ENCODE assay signal across 9 cellular contexts in genomic region chr10:86958831-86959736, GRCh38. TPM values are rescaled to one million over a fixed set of nuclear protein-coding genes. Genes with fewer than 3 reads are reported as not detected.
DNase-seq lines count a peak whose midpoint lies in the region; ATAC-seq and TF ChIP-seq lines count a peak whose summit lies in the region.
"Had no signal": no experiment of that assay in that cellular context is flagged by ENCODE, and none has a peak within 500 bp of the region (broad histone marks: within the 10 kb centered on the region; RNA-seq: fewer than 3 reads in every experiment).

No MANE protein-coding gene starts in this region.

- H3K4me1 Mint-ChIP-seq in glutamatergic neuron (ENCODE audit: low read depth, unreplicated experiment) = peaks cover 21% of the 10 kb centered on the region
- H3K4me1 Mint-ChIP-seq in activated naive CD8-positive, alpha-beta T cell treated with anti-CD3 and anti-CD28 coated beads for 36 hours = no peaks in the 10 kb centered on the region

- no peaks in the 10 kb centered on the region for H3K27me3 ChIP-seq in psoas muscle (ENCODE audit: insufficient read depth in 3 of 3, low read length in 2 of 3)

- intact Hi-C loops in psoas muscle (cut with DNase I) = no loop called here

- ATAC-seq in psoas muscle = peak; percentile 35 to 52 (median 46)

- H3K36me3 Mint-ChIP-seq in glutamatergic neuron (ENCODE audit: unreplicated experiment) = no peaks in the 10 kb centered on the region
- no peaks in the 10 kb centered on the region for H3K36me3 Mint-ChIP-seq in activated naive CD8-positive, alpha-beta T cell treated with anti-CD3 and anti-CD28 coated beads for 36 hours

- POLR2A ChIA-PET in GM10248 (lab: Yijun Ruan, JAX) = no interaction called here

- H3K4me1 ChIP-seq in psoas muscle = no peaks in the 10 kb centered on the region

- CTCF ChIA-PET in GM10248 (lab: Yijun Ruan, JAX) = interaction anchor here (1.6 to 15.9 kb wide), 4 partner anchors 9 to 59 kb away, joined by 3 to 238 read pairs (median 17); partner anchors contain the start of gene ADIRF

- TF ChIP-seq CTCF in glutamatergic neuron (IDR thresholded peaks at IDR 0.05; ENCODE audit: partially characterized antibody, unreplicated experiment) = no peak
- no peak for TF ChIP-seq CTCF in psoas muscle (IDR thresholded peaks at IDR 0.05)
- no peak for TF ChIP-seq CTCF in GM10248 (IDR thresholded peaks at IDR 0.05; ENCODE audit: control extremely low read depth, extremely low read depth, low read depth, missing control alignments)

- peaks cover 13% of the 10 kb centered on the region for H3K9me3 Mint-ChIP-seq in glutamatergic neuron (ENCODE audit: unreplicated experiment)
- H3K9me3 Mint-ChIP-seq in activated naive CD8-positive, alpha-beta T cell treated with anti-CD3 and anti-CD28 coated beads for 36 hours = no peaks in the 10 kb centered on the region

- peak overlapping the region; percentile 65 for H3K27ac ChIP-seq in psoas muscle

- peak overlapping the region; percentile 59 for H3K4me3 ChIP-seq in psoas muscle

- peak overlapping the region; percentile 92 for H3K4me3 Mint-ChIP-seq in glutamatergic neuron (ENCODE audit: unreplicated experiment)
- H3K4me3 Mint-ChIP-seq in activated naive CD8-positive, alpha-beta T cell treated with anti-CD3 and anti-CD28 coated beads for 36 hours = no peak overlapping the region

- no peaks in the 10 kb centered on the region for H3K36me3 ChIP-seq in psoas muscle (ENCODE audit: insufficient read depth in 1 of 2, low read depth in 1 of 2)

- DNase-seq in GM03348 (ENCODE audit: low spot score) (peak; percentile 66), UCSD-AML1 (lab: John Stamatoyannopoulos, UW; ENCODE audit: unreplicated experiment) (peak; percentile 48), glutamatergic neuron (no peak), psoas muscle (peak; percentile 62 to 68), GM10248 (ENCODE audit: extremely low spot score) (no peak), HUDEP-2 (lab: John Stamatoyannopoulos, UW; ENCODE audit: unreplicated experiment in 76 of 76) (no peak), NCI-H1048 (lab: John Stamatoyannopoulos, UW) (no peak)
- DNase-seq in activated naive CD8-positive, alpha-beta T cell treated with anti-CD3 and anti-CD28 coated beads for 36 hours = no peak

- no peaks in the 10 kb centered on the region for H3K9me3 ChIP-seq in psoas muscle

- WGBS in psoas muscle, 3 donors = 56 to 66% (median 61%) methylated on average over 15 to 17 of the region's 17 CpGs

- peak overlapping the region; percentile 99 for H3K27ac Mint-ChIP-seq in glutamatergic neuron (ENCODE audit: unreplicated experiment)
- H3K27ac Mint-ChIP-seq in activated naive CD8-positive, alpha-beta T cell treated with anti-CD3 and anti-CD28 coated beads for 36 hours = no peak overlapping the region

- peaks cover 15% of the 10 kb centered on the region for H3K27me3 Mint-ChIP-seq in glutamatergic neuron (ENCODE audit: unreplicated experiment)
- no peaks in the 10 kb centered on the region for H3K27me3 Mint-ChIP-seq in activated naive CD8-positive, alpha-beta T cell treated with anti-CD3 and anti-CD28 coated beads for 36 hours

RNA-seq across cellular contexts. Expression of gene SNCG, which starts 0.7 kb away (rescaled TPM):
- total RNA-seq in glutamatergic neuron (ENCODE audit: unreplicated experiment) = 431 TPM
- total RNA-seq in psoas muscle = 10 to 100 TPM in 1 of 4 donors, 1 to 10 TPM in 3; 5.8 to 11.9 (median 9.0) TPM
- polyA plus RNA-seq in psoas muscle = 10 to 100 TPM; 11.0 to 21.3 (median 14.8) TPM
- not detected for total RNA-seq in activated naive CD8-positive, alpha-beta T cell treated with anti-CD3 and anti-CD28 coated beads for 36 hours
- total RNA-seq: myocyte had no signal

RNA-seq across cellular contexts. Expression of gene MMRN2, which starts 1.7 kb away (rescaled TPM):
- total RNA-seq in glutamatergic neuron (ENCODE audit: unreplicated experiment) = 5.4 TPM
- total RNA-seq in psoas muscle = 10 to 100 TPM; 16.4 to 29.0 (median 21.3) TPM
- polyA plus RNA-seq in psoas muscle = 10 to 100 TPM; 12.0 to 15.4 (median 15.2) TPM
- not detected for total RNA-seq in activated naive CD8-positive, alpha-beta T cell treated with anti-CD3 and anti-CD28 coated beads for 36 hours

RNA-seq across cellular contexts. Expression of gene ADIRF, which starts 9.2 kb away (rescaled TPM):
- not detected for total RNA-seq in glutamatergic neuron (ENCODE audit: unreplicated experiment)
- total RNA-seq in psoas muscle = 10 to 100 TPM; 19.1 to 37.8 (median 26.7) TPM
- 10 to 100 TPM; 34.9 to 69.5 (median 42.5) TPM for polyA plus RNA-seq in psoas muscle
- not detected for total RNA-seq in activated naive CD8-positive, alpha-beta T cell treated with anti-CD3 and anti-CD28 coated beads for 36 hours

Comparison
In these comparisons a context has a peak if more than half of its experiments do, and no peak if none do; other contexts are left out.
1. DNase-seq: peak in GM03348 (single experiment), UCSD-AML1 (single experiment) and psoas muscle (2 of 2); none in glutamatergic neuron (single experiment), GM10248 (single experiment), HUDEP-2 (0 of 76), NCI-H1048 (single experiment) and activated naive CD8-positive, alpha-beta T cell treated with anti-CD3 and anti-CD28 coated beads for 36 hours (single experiment).
2. RNA of gene SNCG, which starts 0.7 kb away (total RNA-seq): 431 TPM in glutamatergic neuron (single experiment); 5.8 to 11.9 TPM in psoas muscle and not detected in activated naive CD8-positive, alpha-beta T cell treated with anti-CD3 and anti-CD28 coated beads for 36 hours; every median in the first group is over 10 times any median in the second.
3. RNA of gene ADIRF, which starts 9.2 kb away (total RNA-seq): 19.1 to 37.8 TPM in psoas muscle; not detected in glutamatergic neuron (single experiment) and not detected in activated naive CD8-positive, alpha-beta T cell treated with anti-CD3 and anti-CD28 coated beads for 36 hours; every median in the first group is over 10 times any median in the second.